ENCODE assay signal across 22 cellular contexts in genomic region chr3:79125313-79125984, GRCh38.
"Had no signal": no experiment of that assay in that cellular context is flagged by ENCODE, and none has a peak within 500 bp of the region (broad histone marks: within the 10 kb centered on the region; RNA-seq: fewer than 3 reads in every experiment).

No MANE protein-coding gene starts in this region.

- H3K36me3 Mint-ChIP-seq: activated naive CD8-positive, alpha-beta T cell treated with anti-CD3 and anti-CD28 coated beads for 36 hours; naive thymus-derived CD4-positive, alpha-beta T cell had no signal

- H3K4me1 ChIP-seq: gastroesophageal sphincter, heart left ventricle, left ventricle myocardium inferior, pancreas, transverse colon, uterus had no signal

- H3K36me3 ChIP-seq: gastroesophageal sphincter, heart left ventricle, left ventricle myocardium inferior, neutrophil, pancreas, transverse colon, uterus had no signal

- H3K4me3 ChIP-seq: gastroesophageal sphincter, heart left ventricle, left ventricle myocardium inferior, pancreas, transverse colon, uterus had no signal

- H3K27me3 ChIP-seq: gastroesophageal sphincter, neutrophil, pancreas, transverse colon, uterus had no signal

- H3K27ac ChIP-seq: epithelial cell of prostate, gastroesophageal sphincter, heart left ventricle, left ventricle myocardium inferior, neutrophil, pancreas, transverse colon, uterus had no signal

- H3K4me1 Mint-ChIP-seq: activated CD4-positive, alpha-beta T cell treated with anti-CD3 and anti-CD28 coated beads for 36 hours; activated naive CD8-positive, alpha-beta T cell treated with anti-CD3 and anti-CD28 coated beads for 36 hours; naive thymus-derived CD4-positive, alpha-beta T cell had no signal

- H3K27me3 Mint-ChIP-seq: activated naive CD8-positive, alpha-beta T cell treated with anti-CD3 and anti-CD28 coated beads for 36 hours; activated T-cell treated with anti-CD3 and anti-CD28 coated beads, Interleukin-2, amount 50 U/mL, for 24 hours; naive thymus-derived CD4-positive, alpha-beta T cell had no signal

- DNase-seq: activated CD4-positive, alpha-beta T cell treated with anti-CD3 and anti-CD28 coated beads for 36 hours; activated CD4-positive, alpha-beta T cell treated with anti-CD3 and anti-CD28 coated beads, Interleukin-2, amount 50 U/mL, for 4 hours; activated CD8-positive, alpha-beta memory T cell treated with anti-CD3 and anti-CD28 coated beads for 24 hours; activated CD8-positive, alpha-beta memory T cell treated with anti-CD3 and anti-CD28 coated beads, Interleukin-2, amount 50 U/mL, for 4 hours; activated naive CD4-positive, alpha-beta T cell treated with Interleukin-2 at 50 U/mL for 16 hours; activated naive CD8-positive, alpha-beta T cell treated with anti-CD3 and anti-CD28 coated beads for 36 hours; activated T-cell treated with anti-CD3 and anti-CD28 coated beads, Interleukin-2, amount 50 U/mL, for 24 hours; cortex of kidney; left ventricle myocardium inferior; naive thymus-derived CD4-positive, alpha-beta T cell; pancreas; right cardiac atrium; stimulated activated CD4-positive, alpha-beta T cell treated with anti-CD3 and anti-CD28 coated beads, Interleukin-12 subunit alpha, Interleukin-12 subunit beta, amount 100 ng/mL, for 4 hours; T-helper 9 cell; transverse colon; uterus had no signal

- H3K27ac Mint-ChIP-seq: activated CD4-positive, alpha-beta T cell treated with anti-CD3 and anti-CD28 coated beads for 36 hours; activated naive CD8-positive, alpha-beta T cell treated with anti-CD3 and anti-CD28 coated beads for 36 hours; activated T-cell treated with anti-CD3 and anti-CD28 coated beads, Interleukin-2, amount 50 U/mL, for 24 hours; activated T-helper 2 cell treated with anti-CD3 and anti-CD28 coated beads, Interferon-gamma antibody, Interleukin-2, Interleukin-4, amounts not matched to agents 10 μg/mL and 5 μg/mL and 100 μg/mL, durations not matched to agents 14 hours and 24 hours and 36 hours; naive thymus-derived CD4-positive, alpha-beta T cell had no signal

- ATAC-seq: activated CD4-positive, alpha-beta T cell treated with anti-CD3 and anti-CD28 coated beads for 36 hours; gastroesophageal sphincter; heart left ventricle; naive thymus-derived CD4-positive, alpha-beta T cell; pancreas; right cardiac atrium had no signal

- H3K9me3 ChIP-seq: gastroesophageal sphincter, neutrophil, pancreas, transverse colon, uterus had no signal

- H3K4me3 Mint-ChIP-seq: activated CD4-positive, alpha-beta T cell treated with anti-CD3 and anti-CD28 coated beads for 36 hours; activated naive CD8-positive, alpha-beta T cell treated with anti-CD3 and anti-CD28 coated beads for 36 hours; activated T-cell treated with anti-CD3 and anti-CD28 coated beads, Interleukin-2, amount 50 U/mL, for 24 hours; naive thymus-derived CD4-positive, alpha-beta T cell had no signal

- FAIRE-seq: bronchial epithelial cell, pancreas had no signal
